In genomic region chr9:78778314-78778713, GRCh38 we compare ENCODE assay signal across 23 cellular contexts.
"Had no signal": no experiment of that assay in that cellular context is flagged by ENCODE, and none has a peak within 500 bp of the region (broad histone marks: within the 10 kb centered on the region; RNA-seq: fewer than 3 reads in every experiment).

No MANE protein-coding gene starts in this region.

- H3K36me3 ChIP-seq: gastroesophageal sphincter, heart left ventricle, sigmoid colon, tibial artery had no signal

- H3K4me3 ChIP-seq: dorsolateral prefrontal cortex, gastroesophageal sphincter, heart left ventricle, hepatocyte, sigmoid colon, testis, tibial artery had no signal

- FAIRE-seq: colon, kidney had no signal

- ATAC-seq: esophagus mucosa; foreskin keratinocyte; gastroesophageal sphincter; left lobe of liver; naive thymus-derived CD4-positive, alpha-beta T cell; stimulated activated effector memory CD8-positive, alpha-beta T cell treated with anti-CD3 and anti-CD28 coated beads, Interleukin-12 subunit alpha, Interleukin-12 subunit beta, amount 100 ng/mL, for 72 hours; stimulated activated naive CD8-positive, alpha-beta T cell treated with anti-CD3 and anti-CD28 coated beads, Interleukin-15, Interleukin-2, amounts not matched to agents 100 U/mL and 50 U/mL, for 24 hours had no signal

- H3K4me2 ChIP-seq: hepatocyte had no signal

- DNase-seq: cerebellar nuclear complex; dorsolateral prefrontal cortex; effector CD4-positive, alpha-beta T cell; foreskin keratinocyte; heart left ventricle; kidney; midbrain; naive thymus-derived CD4-positive, alpha-beta T cell; sigmoid colon; stimulated activated CD4-positive, alpha-beta T cell treated with anti-CD3 and anti-CD28 coated beads, Interleukin-2, amount 100 ng/mL, for 24 hours; stimulated activated CD4-positive, alpha-beta T cell treated with anti-CD3 and anti-CD28 coated beads, Interleukin-4, amount 100 ng/mL, for 24 hours; stimulated activated naive CD8-positive, alpha-beta T cell treated with anti-CD3 and anti-CD28 coated beads, Interleukin-15, Interleukin-2, amounts not matched to agents 100 U/mL and 50 U/mL, for 24 hours; substantia nigra; tibial artery had no signal

- H3K27me3 ChIP-seq: foreskin keratinocyte, gastroesophageal sphincter, heart left ventricle, hepatocyte, sigmoid colon, testis, tibial artery had no signal

- H3K27ac ChIP-seq: dorsolateral prefrontal cortex, epithelial cell of prostate, foreskin keratinocyte, gastroesophageal sphincter, hepatocyte, parathyroid adenoma, sigmoid colon, testis, tibial artery had no signal

- H3K9ac ChIP-seq: parathyroid adenoma had no signal

- H3K4me1 ChIP-seq: foreskin keratinocyte, gastroesophageal sphincter, parathyroid adenoma, sigmoid colon, testis, tibial artery had no signal

- H3K9me3 ChIP-seq: gastroesophageal sphincter, heart left ventricle, sigmoid colon, testis, tibial artery had no signal

- H2AFZ ChIP-seq: hepatocyte, parathyroid adenoma had no signal
